In the genomic region with DNA sequence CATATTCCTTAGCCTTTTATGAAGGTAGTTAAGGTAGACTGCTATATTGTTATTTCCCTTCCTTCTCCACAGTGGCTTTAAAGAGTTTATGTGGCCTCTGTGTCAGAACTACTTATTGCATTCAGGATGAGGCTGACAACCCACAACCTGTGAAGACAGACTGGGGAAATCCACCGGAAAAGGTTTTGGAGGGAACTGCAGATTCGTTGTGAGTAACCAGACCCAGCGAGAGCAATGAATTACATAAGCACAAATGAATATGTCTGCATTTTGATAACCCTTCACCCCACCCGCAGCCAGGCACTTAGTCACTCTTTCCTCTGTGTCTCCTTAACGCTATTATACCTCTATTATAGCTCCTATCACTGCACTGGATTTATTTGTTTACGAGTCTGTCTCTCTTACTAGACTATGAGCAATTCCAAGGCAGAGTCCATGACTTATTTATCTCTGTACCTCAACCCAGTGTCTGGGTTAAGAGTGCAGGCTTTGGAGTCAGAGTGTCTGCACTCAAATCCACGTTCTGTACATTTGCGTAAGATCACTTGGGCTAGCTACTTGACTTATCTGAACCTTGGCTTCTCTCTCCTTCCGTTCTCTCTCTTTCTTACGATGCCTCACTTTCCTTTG, we compare ENCODE assay signal across 9 cellular contexts. TPM values are rescaled to one million over a fixed set of nuclear protein-coding genes. Genes with fewer than 3 reads are reported as not detected.
DNase-seq lines count a peak whose midpoint lies in the region; ATAC-seq, FAIRE-seq and TF ChIP-seq lines count a peak whose summit lies in the region.
"Had no signal": no experiment of that assay in that cellular context is flagged by ENCODE, and none has a peak within 500 bp of the region (broad histone marks: within the 10 kb centered on the region; RNA-seq: fewer than 3 reads in every experiment).

No MANE protein-coding gene starts in this region.

- CTCF ChIA-PET in endothelial cell of umbilical vein (lab: Charles Lee), result interaction anchor here (0.8 to 3.2 kb wide), 9 partner anchors 11 to 1187 kb away, joined by 3 to 16 read pairs (median 4); no protein-coding TSS in a partner anchor

- no peak overlapping the region for H2AFZ ChIP-seq in endothelial cell of umbilical vein (ENCODE audit: low read depth, low read length)

- peak; percentile 79 to 81 for DNase-seq in activated CD4-positive, alpha-beta T cell treated with anti-CD3 and anti-CD28 coated beads for 4 hours
- DNase-seq in endothelial cell of umbilical vein (ENCODE audit: low read depth, low spot score) (peak; percentile 98), NCI-H146 (lab: John Stamatoyannopoulos, UW) (no peak), NCI-H1417 (lab: John Stamatoyannopoulos, UW) (no peak), Ammon's horn (ENCODE audit: low spot score) (no peak)
- DNase-seq in stimulated activated CD4-positive, alpha-beta T cell treated with anti-CD3 and anti-CD28 coated beads, Interleukin-4, amount 100 ng/mL, for 48 hours (ENCODE audit: low read depth in 2 of 2), result peak; percentile 34 to 66

- H3K9me1 ChIP-seq in endothelial cell of umbilical vein (replicated peaks; ENCODE audit: control insufficient read depth, extremely low read depth, insufficient read depth, low read length), result no peaks in the 10 kb centered on the region

- peak overlapping the region; percentile 26 for H3K4me2 ChIP-seq in endothelial cell of umbilical vein (ENCODE audit: insufficient read depth, low read length)

- no peaks in the 10 kb centered on the region for H3K79me2 ChIP-seq in endothelial cell of umbilical vein (ENCODE audit: control insufficient read depth, insufficient read depth, low read length)

- H3K36me3 ChIP-seq in KOPT-K1 (ENCODE audit: insufficient read depth, low read length), result no peaks in the 10 kb centered on the region
- no peaks in the 10 kb centered on the region for H3K36me3 ChIP-seq in endothelial cell of umbilical vein (ENCODE audit: control insufficient read depth in 2 of 2, extremely low read depth in 1 of 2, insufficient read depth in 2 of 2, low read length in 2 of 2)
- H3K36me3 ChIP-seq: ascending aorta had no signal

- no peak for TF ChIP-seq CTCF in endothelial cell of umbilical vein (IDR thresholded peaks at IDR 0.05; ENCODE audit: extremely low read depth in 1 of 2, insufficient read depth in 1 of 2, low read depth in 1 of 2, low read length in 2 of 2)

- peak; percentile 53 for ATAC-seq in GM19463 (IDR thresholded peaks at IDR 0.05; ENCODE audit: unreplicated experiment)

- FAIRE-seq in endothelial cell of umbilical vein (lab: Jason Lieb, UNC), result peak; percentile 97

- H4K20me1 ChIP-seq in endothelial cell of umbilical vein (replicated peaks; ENCODE audit: control insufficient read depth, extremely low read depth, insufficient read depth, low read length), result no peaks in the 10 kb centered on the region

- dilution Hi-C loops in endothelial cell of umbilical vein (cut with MboI; ENCODE audit: extremely low pct_ligation_motif_present, low sequenced_read_pairs), result no loop called here

- H3K4me3 ChIP-seq in endothelial cell of umbilical vein (replicated peaks in 1 of 3; ENCODE audit: insufficient read depth in 1 of 3, low read depth in 1 of 3, low read length in 3 of 3), result no peak overlapping the region
- H3K4me3 ChIP-seq: ascending aorta had no signal

- H3K27ac ChIP-seq in KOPT-K1 (ENCODE audit: low read depth, low read length, poor library complexity, severe bottlenecking) (peak overlapping the region; percentile 53), endothelial cell of umbilical vein (ENCODE audit: insufficient read depth, low read depth, low read length) (peak overlapping the region; percentile 88)
- H3K27ac ChIP-seq: ascending aorta had no signal

- intact Hi-C loops in endothelial cell of umbilical vein (cut with micrococcal nuclease), result loop anchor here (1.0 to 10.0 kb wide), 11 partner anchors 20 to 1475 kb away; partner anchors contain the start of genes KCTD16 and YIPF5

- no TSS peak for BruUV-seq in endothelial cell of umbilical vein (replicated peaks; lab: Mats Ljungman, UMichigan)

- peaks cover 48% of the 10 kb centered on the region for H3K4me1 ChIP-seq in endothelial cell of umbilical vein (ENCODE audit: control insufficient read depth, extremely low read depth, insufficient read depth, low read length)

- H3K9ac ChIP-seq in endothelial cell of umbilical vein (replicated peaks; ENCODE audit: extremely low read depth, insufficient read depth, low read length), result peak overlapping the region; percentile 71

- H3K9me3 ChIP-seq in KOPT-K1 (ENCODE audit: insufficient read depth, low read length, poor library complexity, severe bottlenecking), result no peaks in the 10 kb centered on the region
- H3K9me3 ChIP-seq in endothelial cell of umbilical vein (replicated peaks; ENCODE audit: control insufficient read depth, insufficient read depth, low read length), result no peaks in the 10 kb centered on the region
- H3K9me3 ChIP-seq: ascending aorta had no signal

- H3K27me3 ChIP-seq in endothelial cell of umbilical vein (ENCODE audit: control insufficient read depth in 2 of 2, insufficient read depth in 2 of 2, low read length in 2 of 2), result no peaks in the 10 kb centered on the region
- H3K27me3 ChIP-seq: ascending aorta had no signal

- POLR2A ChIA-PET in endothelial cell of umbilical vein (lab: Charles Lee), result interaction anchor here (1.2 kb wide), 1 partner anchor 19 kb away, joined by 4 read pairs; the partner anchor contains the start of genes KCTD16 and YIPF5

- peak; percentile 74 for TF ChIP-seq POLR2A in endothelial cell of umbilical vein (IDR thresholded peaks at IDR 0.05; ENCODE audit: low read depth, low read length)

TF ChIP-seq in endothelial cell of umbilical vein, 7 proteins besides CTCF, POLR2A, EP300 and RAD21:
- peak; percentile 97 for TF ChIP-seq GATA2 (IDR thresholded peaks at IDR 0.05; ENCODE audit: insufficient read depth, insufficient read length, low read depth, low read length)
- no peak for TF ChIP-seq EZH2 (IDR thresholded peaks at IDR 0.05; ENCODE audit: borderline replicate concordance, low read depth, low read length, severe bottlenecking)
- peak; percentile 97 for TF ChIP-seq FOS (IDR thresholded peaks at IDR 0.05; ENCODE audit: borderline replicate concordance, insufficient read depth, low read length)
- TF ChIP-seq, protein P1, sequence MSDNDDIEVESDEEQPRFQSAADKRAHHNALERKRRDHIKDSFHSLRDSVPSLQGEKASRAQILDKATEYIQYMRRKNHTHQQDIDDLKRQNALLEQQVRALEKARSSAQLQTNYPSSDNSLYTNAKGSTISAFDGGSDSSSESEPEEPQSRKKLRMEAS (IDR thresholded peaks at IDR 0.05; ENCODE audit: insufficient read depth, insufficient read length), result no peak
- peak; percentile 95 for TF ChIP-seq POLR2AphosphoS5 (IDR thresholded peaks at IDR 0.05; ENCODE audit: insufficient read depth, low read depth, low read length)
- TF ChIP-seq JUN (IDR thresholded peaks at IDR 0.05; ENCODE audit: borderline replicate concordance, insufficient read depth, insufficient read length, low read depth), result peak; percentile 87
- TF ChIP-seq MYC (IDR thresholded peaks at IDR 0.05; ENCODE audit: low read depth, low read length), result peak; percentile 13

RNA-seq across cellular contexts. Expression of gene KCTD16, which starts 19.2 kb away (rescaled TPM):
- 0.30 and 0.49 TPM in 2 replicates for total RNA-seq in endothelial cell of umbilical vein
- polyA plus RNA-seq in endothelial cell of umbilical vein, result 0.13 and 0.21 TPM in 2 replicates
- polyA plus RNA-seq in endothelial cell of umbilical vein (2011; cell fraction: cytosol; rRNA removed), result 0.14 and 0.25 TPM in 2 replicates
- polyA plus RNA-seq in endothelial cell of umbilical vein (2011; cell fraction: nucleus; rRNA removed), result 0.55 and 0.76 TPM in 2 replicates
- polyA plus RNA-seq in endothelial cell of umbilical vein (2012), result 0.52 and 0.83 TPM in 2 replicates
- 1.3 and 2.0 TPM in 2 replicates for polyA minus RNA-seq in endothelial cell of umbilical vein
- polyA minus RNA-seq in endothelial cell of umbilical vein (2011; cell fraction: cytosol; rRNA and poly(A)+ RNA removed), result not detected
- 3.7 and 4.2 TPM in 2 replicates for polyA minus RNA-seq in endothelial cell of umbilical vein (2011; cell fraction: nucleus; rRNA and poly(A)+ RNA removed)

RNA-seq across cellular contexts. Expression of gene YIPF5, which starts 19.5 kb away (rescaled TPM):
- 73.7 and 90.0 TPM in 2 replicates for total RNA-seq in endothelial cell of umbilical vein
- polyA plus RNA-seq in endothelial cell of umbilical vein, result 78.7 and 82.7 TPM in 2 replicates
- polyA plus RNA-seq in endothelial cell of umbilical vein (2011; cell fraction: cytosol; rRNA removed), result 66.0 and 69.5 TPM in 2 replicates
- 42.0 and 58.0 TPM in 2 replicates for polyA plus RNA-seq in endothelial cell of umbilical vein (2011; cell fraction: nucleus; rRNA removed)
- 106 and 124 TPM in 2 replicates for polyA plus RNA-seq in endothelial cell of umbilical vein (2012)
- polyA minus RNA-seq in endothelial cell of umbilical vein, result 136 and 172 TPM in 2 replicates
- 24.1 TPM for polyA minus RNA-seq in endothelial cell of umbilical vein (2011; cell fraction: cytosol; rRNA and poly(A)+ RNA removed)
- 56.3 and 60.3 TPM in 2 replicates for polyA minus RNA-seq in endothelial cell of umbilical vein (2011; cell fraction: nucleus; rRNA and poly(A)+ RNA removed)

Comparison
In these comparisons a context has a peak if more than half of its experiments do, and no peak if none do; other contexts are left out.
1. DNase-seq: peak in activated CD4-positive, alpha-beta T cell treated with anti-CD3 and anti-CD28 coated beads for 4 hours (2 of 2), endothelial cell of umbilical vein (single experiment) and stimulated activated CD4-positive, alpha-beta T cell treated with anti-CD3 and anti-CD28 coated beads, Interleukin-4, amount 100 ng/mL, for 48 hours (2 of 2); none in NCI-H146 (single experiment), NCI-H1417 (0 of 3) and Ammon's horn (single experiment).